In the genomic region with DNA sequence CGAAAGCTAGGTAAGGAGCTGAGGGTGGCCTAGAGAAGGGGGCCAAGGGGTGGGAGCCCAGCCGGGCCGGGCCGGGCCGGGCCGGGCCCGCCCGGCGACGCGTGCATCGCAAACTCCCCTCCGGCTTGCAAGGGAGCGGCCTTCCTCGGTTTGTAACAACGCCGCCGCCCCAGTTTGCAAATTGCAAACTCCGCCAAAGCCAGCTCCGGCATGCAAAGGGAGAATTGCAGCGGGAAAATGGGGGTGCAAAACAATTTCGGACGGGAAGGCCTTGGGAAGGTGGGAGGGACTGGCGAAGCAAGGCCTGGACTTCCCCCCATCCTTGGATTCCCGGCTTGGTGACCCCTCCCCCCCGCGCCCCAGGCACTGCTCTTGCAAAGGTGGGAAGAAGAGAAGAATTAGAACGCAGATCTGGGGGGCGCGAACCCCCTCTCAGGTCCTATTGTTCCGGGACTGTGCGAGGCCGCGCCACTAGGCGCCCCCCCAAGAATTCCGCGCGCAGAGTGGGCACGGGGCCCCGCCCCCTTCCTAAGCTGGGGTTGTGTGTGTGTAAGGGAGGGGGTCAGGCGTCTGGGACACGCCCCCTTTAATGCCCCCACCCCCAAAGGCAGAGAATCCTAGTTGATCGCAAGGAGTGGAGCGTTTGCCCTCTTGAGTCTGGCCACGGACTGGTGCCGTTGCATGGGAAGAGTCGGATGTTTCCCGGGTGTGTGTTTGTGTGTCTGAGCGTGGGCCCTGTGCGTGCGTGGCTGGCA, we compare ENCODE assay signal across 1 cellular context.
TF ChIP-seq lines count a peak whose summit lies in the region.

No MANE protein-coding gene starts in this region.

TF ChIP-seq in HepG2, 621 proteins besides CTCF, POLR2A, EP300 and RAD21 (continued from another document):
- TF ChIP-seq, protein P1, sequence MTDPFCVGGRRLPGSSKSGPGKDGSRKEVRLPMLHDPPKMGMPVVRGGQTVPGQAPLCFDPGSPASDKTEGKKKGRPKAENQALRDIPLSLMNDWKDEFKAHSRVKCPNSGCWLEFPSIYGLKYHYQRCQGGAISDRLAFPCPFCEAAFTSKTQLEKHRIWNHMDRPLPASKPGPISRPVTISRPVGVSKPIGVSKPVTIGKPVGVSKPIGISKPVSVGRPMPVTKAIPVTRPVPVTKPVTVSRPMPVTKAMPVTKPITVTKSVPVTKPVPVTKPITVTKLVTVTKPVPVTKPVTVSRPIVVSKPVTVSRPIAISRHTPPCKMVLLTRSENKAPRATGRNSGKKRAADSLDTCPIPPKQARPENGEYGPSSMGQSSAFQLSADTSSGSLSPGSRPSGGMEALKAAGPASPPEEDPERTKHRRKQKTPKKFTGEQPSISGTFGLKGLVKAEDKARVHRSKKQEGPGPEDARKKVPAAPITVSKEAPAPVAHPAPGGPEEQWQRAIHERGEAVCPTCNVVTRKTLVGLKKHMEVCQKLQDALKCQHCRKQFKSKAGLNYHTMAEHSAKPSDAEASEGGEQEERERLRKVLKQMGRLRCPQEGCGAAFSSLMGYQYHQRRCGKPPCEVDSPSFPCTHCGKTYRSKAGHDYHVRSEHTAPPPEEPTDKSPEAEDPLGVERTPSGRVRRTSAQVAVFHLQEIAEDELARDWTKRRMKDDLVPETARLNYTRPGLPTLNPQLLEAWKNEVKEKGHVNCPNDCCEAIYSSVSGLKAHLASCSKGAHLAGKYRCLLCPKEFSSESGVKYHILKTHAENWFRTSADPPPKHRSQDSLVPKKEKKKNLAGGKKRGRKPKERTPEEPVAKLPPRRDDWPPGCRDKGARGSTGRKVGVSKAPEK (CRISPR knock-in tag; IDR thresholded peaks at IDR 0.05; ENCODE audit: borderline replicate concordance), result no peak
- peak; percentile 43 for TF ChIP-seq RBFOX2 (IDR thresholded peaks at IDR 0.05; ENCODE audit: low read depth, low read length)
- no peak for TF ChIP-seq TOE1 (CRISPR knock-in tag; IDR thresholded peaks at IDR 0.05)
- no peak for TF ChIP-seq KLF6 (CRISPR knock-in tag; IDR thresholded peaks at IDR 0.05)
- peak; percentile 37; the same call in 1 of the 2 replicates for TF ChIP-seq MTA1 (CRISPR knock-in tag; IDR thresholded peaks at IDR 0.05; ENCODE audit: borderline replicate concordance)
- peak; percentile 41; the same call in 1 of the 2 replicates for TF ChIP-seq SALL1 (CRISPR knock-in tag; IDR thresholded peaks at IDR 0.05)
- TF ChIP-seq, protein P2, sequence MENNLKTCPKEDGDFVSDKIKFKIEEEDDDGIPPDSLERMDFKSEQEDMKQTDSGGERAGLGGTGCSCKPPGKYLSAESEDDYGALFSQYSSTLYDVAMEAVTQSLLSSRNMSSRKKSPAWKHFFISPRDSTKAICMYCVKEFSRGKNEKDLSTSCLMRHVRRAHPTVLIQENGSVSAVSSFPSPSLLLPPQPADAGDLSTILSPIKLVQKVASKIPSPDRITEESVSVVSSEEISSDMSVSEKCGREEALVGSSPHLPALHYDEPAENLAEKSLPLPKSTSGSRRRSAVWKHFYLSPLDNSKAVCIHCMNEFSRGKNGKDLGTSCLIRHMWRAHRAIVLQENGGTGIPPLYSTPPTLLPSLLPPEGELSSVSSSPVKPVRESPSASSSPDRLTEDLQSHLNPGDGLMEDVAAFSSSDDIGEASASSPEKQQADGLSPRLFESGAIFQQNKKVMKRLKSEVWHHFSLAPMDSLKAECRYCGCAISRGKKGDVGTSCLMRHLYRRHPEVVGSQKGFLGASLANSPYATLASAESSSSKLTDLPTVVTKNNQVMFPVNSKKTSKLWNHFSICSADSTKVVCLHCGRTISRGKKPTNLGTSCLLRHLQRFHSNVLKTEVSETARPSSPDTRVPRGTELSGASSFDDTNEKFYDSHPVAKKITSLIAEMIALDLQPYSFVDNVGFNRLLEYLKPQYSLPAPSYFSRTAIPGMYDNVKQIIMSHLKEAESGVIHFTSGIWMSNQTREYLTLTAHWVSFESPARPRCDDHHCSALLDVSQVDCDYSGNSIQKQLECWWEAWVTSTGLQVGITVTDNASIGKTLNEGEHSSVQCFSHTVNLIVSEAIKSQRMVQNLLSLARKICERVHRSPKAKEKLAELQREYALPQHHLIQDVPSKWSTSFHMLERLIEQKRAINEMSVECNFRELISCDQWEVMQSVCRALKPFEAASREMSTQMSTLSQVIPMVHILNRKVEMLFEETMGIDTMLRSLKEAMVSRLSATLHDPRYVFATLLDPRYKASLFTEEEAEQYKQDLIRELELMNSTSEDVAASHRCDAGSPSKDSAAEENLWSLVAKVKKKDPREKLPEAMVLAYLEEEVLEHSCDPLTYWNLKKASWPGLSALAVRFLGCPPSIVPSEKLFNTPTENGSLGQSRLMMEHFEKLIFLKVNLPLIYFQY (CRISPR knock-in tag; IDR thresholded peaks at IDR 0.05; ENCODE audit: borderline replicate concordance), result peak; percentile 83
- no peak for TF ChIP-seq ZNF709 (CRISPR knock-in tag; IDR thresholded peaks at IDR 0.05)
- no peak for TF ChIP-seq ZNF343 (CRISPR knock-in tag; IDR thresholded peaks at IDR 0.05)
- TF ChIP-seq GLI4 (CRISPR knock-in tag; IDR thresholded peaks at IDR 0.05; ENCODE audit: borderline replicate concordance), result no peak
- no peak for TF ChIP-seq MATR3 (CRISPR knock-in tag; IDR thresholded peaks at IDR 0.05)
- TF ChIP-seq SP140L (CRISPR knock-in tag; IDR thresholded peaks at IDR 0.05; ENCODE audit: borderline replicate concordance), result no peak
- TF ChIP-seq, protein P3, sequence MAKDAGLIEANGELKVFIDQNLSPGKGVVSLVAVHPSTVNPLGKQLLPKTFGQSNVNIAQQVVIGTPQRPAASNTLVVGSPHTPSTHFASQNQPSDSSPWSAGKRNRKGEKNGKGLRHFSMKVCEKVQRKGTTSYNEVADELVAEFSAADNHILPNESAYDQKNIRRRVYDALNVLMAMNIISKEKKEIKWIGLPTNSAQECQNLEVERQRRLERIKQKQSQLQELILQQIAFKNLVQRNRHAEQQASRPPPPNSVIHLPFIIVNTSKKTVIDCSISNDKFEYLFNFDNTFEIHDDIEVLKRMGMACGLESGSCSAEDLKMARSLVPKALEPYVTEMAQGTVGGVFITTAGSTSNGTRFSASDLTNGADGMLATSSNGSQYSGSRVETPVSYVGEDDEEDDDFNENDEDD (CRISPR knock-in tag; IDR thresholded peaks at IDR 0.05; ENCODE audit: borderline replicate concordance), result no peak
